Comparison of ENCODE assay signal across 3 cellular contexts in the genomic region with DNA sequence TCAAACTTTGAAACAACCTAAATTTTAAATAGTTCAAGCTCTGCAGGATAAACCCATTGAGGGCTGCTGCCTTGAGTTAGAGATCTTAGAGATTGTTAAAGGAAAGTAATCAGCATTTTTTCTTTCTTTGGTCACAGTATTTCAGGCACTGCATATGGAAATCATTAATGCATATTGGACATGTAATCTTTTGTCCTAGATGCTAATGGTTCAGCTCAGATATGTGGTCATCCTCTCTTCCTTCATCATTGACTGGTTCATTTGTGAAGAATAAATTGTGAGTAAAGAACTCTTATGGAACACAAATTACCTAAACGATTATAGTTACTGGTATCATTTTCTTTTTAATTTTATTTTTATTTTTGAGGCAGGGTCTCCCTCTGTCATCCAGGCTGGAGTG.
"Had no signal": no experiment of that assay in that cellular context is flagged by ENCODE, and none has a peak within 500 bp of the region (broad histone marks: within the 10 kb centered on the region; RNA-seq: fewer than 3 reads in every experiment).

No MANE protein-coding gene starts in this region.

- DNase-seq: GDM1, GF-D8 had no signal

- H3K4me3 ChIP-seq: GM12878 had no signal

- ATAC-seq: GM12878 had no signal
